In the genomic region with DNA sequence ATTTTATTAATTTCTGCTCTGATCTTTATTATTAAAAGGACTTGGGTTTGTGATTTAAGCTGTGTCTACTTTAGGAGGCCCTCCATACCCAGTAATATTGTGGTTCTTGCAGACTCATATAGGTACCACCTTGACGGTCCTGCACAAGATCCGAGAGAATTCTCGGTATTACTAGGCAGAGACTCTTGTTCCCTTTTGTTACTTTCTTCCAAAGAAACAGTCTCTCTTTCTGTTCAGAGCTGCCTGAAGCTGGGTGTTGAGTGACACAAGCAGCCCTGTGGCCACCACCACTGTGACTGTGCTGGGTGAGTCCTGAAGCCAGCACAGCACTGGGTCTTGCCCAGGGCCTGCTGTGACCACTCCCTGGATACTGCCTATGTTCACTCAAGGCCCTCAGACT, we compare ENCODE assay signal across 23 cellular contexts.
DNase-seq lines count a peak whose midpoint lies in the region; ATAC-seq and TF ChIP-seq lines count a peak whose summit lies in the region.
"Had no signal": no experiment of that assay in that cellular context is flagged by ENCODE, and none has a peak within 500 bp of the region (broad histone marks: within the 10 kb centered on the region; RNA-seq: fewer than 3 reads in every experiment).

No MANE protein-coding gene starts in this region.

- POLR2A ChIA-PET in activated CD4-positive, alpha-beta T cell treated with anti-CD3 and anti-CD28 coated beads for 36 hours (lab: Charles Lee) = no interaction called here

- no peak overlapping the region for H3K4me3 ChIP-seq in GM06990 (replicated peaks; ENCODE audit: low read depth, low read length)
- H3K4me3 ChIP-seq: GM23338, ovary, right atrium auricular region had no signal

- H3K36me3 Mint-ChIP-seq in activated CD4-positive, alpha-beta T cell treated with anti-CD3 and anti-CD28 coated beads for 36 hours (ENCODE audit: low read depth) = no peaks in the 10 kb centered on the region
- no peaks in the 10 kb centered on the region for H3K36me3 Mint-ChIP-seq in natural killer cell treated with Interleukin-12 subunit alpha and Interleukin-12 subunit beta and Interleukin-15 and Interleukin-18, amount 100 ng/mL, for 72 hours
- H3K36me3 Mint-ChIP-seq: naive thymus-derived CD8-positive, alpha-beta T cell had no signal

- H3K9me3 Mint-ChIP-seq in activated CD4-positive, alpha-beta T cell treated with anti-CD3 and anti-CD28 coated beads for 36 hours (ENCODE audit: low read depth) = peaks cover 4% of the 10 kb centered on the region
- peaks cover 22% of the 10 kb centered on the region for H3K9me3 Mint-ChIP-seq in natural killer cell treated with Interleukin-12 subunit alpha and Interleukin-12 subunit beta and Interleukin-15 and Interleukin-18, amount 100 ng/mL, for 72 hours

- no peaks in the 10 kb centered on the region for H3K27me3 Mint-ChIP-seq in activated CD4-positive, alpha-beta T cell treated with anti-CD3 and anti-CD28 coated beads for 36 hours
- H3K27me3 Mint-ChIP-seq in natural killer cell treated with Interleukin-12 subunit alpha and Interleukin-12 subunit beta and Interleukin-15 and Interleukin-18, amount 100 ng/mL, for 72 hours = no peaks in the 10 kb centered on the region
- H3K27me3 Mint-ChIP-seq: activated T-cell treated with anti-CD3 and anti-CD28 coated beads, Interleukin-2, amount 50 U/mL, for 24 hours; B cell; naive thymus-derived CD8-positive, alpha-beta T cell had no signal

- DNase-seq in GM06990 (ENCODE audit: extremely low read depth, insufficient read length) (peak; percentile 45), NCI-H187 treated with DMSO at 0.1 percent for 48 hours (lab: John Stamatoyannopoulos, UW) (no peak)
- no peak for DNase-seq in activated CD4-positive, CD25-positive, alpha-beta regulatory T cell treated with anti-CD3 and anti-CD28 coated beads, Interleukin-2, amount 50 U/mL, for 72 hours
- no peak for DNase-seq in activated CD4-positive, alpha-beta T cell treated with anti-CD3 and anti-CD28 coated beads for 36 hours
- no peak for DNase-seq in natural killer cell treated with Interleukin-12 subunit alpha and Interleukin-12 subunit beta and Interleukin-15 and Interleukin-18, amount 100 ng/mL, for 72 hours (ENCODE audit: low spot score)
- DNase-seq: activated CD8-positive, alpha-beta T cell treated with anti-CD3 and anti-CD28 coated beads, Interleukin-2, amount 10 ng/mL, durations not matched to agents 7 days and 5 days; activated naive CD4-positive, alpha-beta T cell treated with anti-CD3 and anti-CD28 coated beads for 36 hours; activated T-cell treated with anti-CD3 and anti-CD28 coated beads, Interleukin-2, amount 50 U/mL, for 24 hours; amygdala; Calu3; cortex of kidney; naive thymus-derived CD8-positive, alpha-beta T cell; NCI-H1092 treated with DMSO at 0.1 percent for 48 hours; NCI-H524 treated with DMSO at 0.1 percent for 48 hours; ovary; stimulated activated CD4-positive, alpha-beta T cell treated with anti-CD3 and anti-CD28 coated beads, Interleukin-12 subunit alpha, Interleukin-12 subunit beta, amount 100 ng/mL, for 4 hours; T1000 had no signal

- no peaks in the 10 kb centered on the region for H3K4me1 Mint-ChIP-seq in activated CD4-positive, alpha-beta T cell treated with anti-CD3 and anti-CD28 coated beads for 36 hours
- no peaks in the 10 kb centered on the region for H3K4me1 Mint-ChIP-seq in natural killer cell treated with Interleukin-12 subunit alpha and Interleukin-12 subunit beta and Interleukin-15 and Interleukin-18, amount 100 ng/mL, for 72 hours (ENCODE audit: low read depth in 2 of 2)
- H3K4me1 Mint-ChIP-seq: B cell; naive thymus-derived CD8-positive, alpha-beta T cell had no signal

- H3K27ac Mint-ChIP-seq in activated CD4-positive, alpha-beta T cell treated with anti-CD3 and anti-CD28 coated beads for 36 hours = no peak overlapping the region
- no peak overlapping the region for H3K27ac Mint-ChIP-seq in natural killer cell treated with Interleukin-12 subunit alpha and Interleukin-12 subunit beta and Interleukin-15 and Interleukin-18, amount 100 ng/mL, for 72 hours
- H3K27ac Mint-ChIP-seq: activated CD8-positive, alpha-beta T cell treated with anti-CD3 and anti-CD28 coated beads, Interleukin-2, amount 10 ng/mL, durations not matched to agents 7 days and 5 days; activated naive CD4-positive, alpha-beta T cell treated with anti-CD3 and anti-CD28 coated beads for 36 hours; activated T-cell treated with anti-CD3 and anti-CD28 coated beads, Interleukin-2, amount 50 U/mL, for 24 hours; B cell; GM23338; naive thymus-derived CD8-positive, alpha-beta T cell had no signal

- no peaks in the 10 kb centered on the region for H3K36me3 ChIP-seq in GM06990 (ENCODE audit: control insufficient read depth, insufficient read depth, low read length)
- H3K36me3 ChIP-seq: ovary, right atrium auricular region had no signal

- CTCF ChIA-PET in activated CD4-positive, alpha-beta T cell treated with anti-CD3 and anti-CD28 coated beads for 36 hours (lab: Charles Lee) = no interaction called here

- no peaks in the 10 kb centered on the region for H3K27me3 ChIP-seq in GM06990 (replicated peaks; ENCODE audit: control insufficient read depth, insufficient read depth, low read length)
- H3K27me3 ChIP-seq: ovary, right atrium auricular region had no signal

- ATAC-seq in GM19035 (IDR thresholded peaks at IDR 0.05; ENCODE audit: unreplicated experiment) (peak; percentile 90), HG02642 (IDR thresholded peaks at IDR 0.05; ENCODE audit: poor library complexity, unreplicated experiment) (peak; percentile 72), HG03159 (IDR thresholded peaks at IDR 0.05; ENCODE audit: unreplicated experiment) (peak; percentile 85)
- ATAC-seq in activated CD4-positive, alpha-beta T cell treated with anti-CD3 and anti-CD28 coated beads for 36 hours = no peak
- ATAC-seq in natural killer cell treated with Interleukin-12 subunit alpha and Interleukin-12 subunit beta and Interleukin-15 and Interleukin-18, amount 100 ng/mL, for 72 hours = no peak
- ATAC-seq: activated CD8-positive, alpha-beta T cell treated with anti-CD3 and anti-CD28 coated beads, Interleukin-2, amount 10 ng/mL, durations not matched to agents 7 days and 5 days; GM23338; naive thymus-derived CD8-positive, alpha-beta T cell had no signal

- H3K4me3 Mint-ChIP-seq in activated CD4-positive, alpha-beta T cell treated with anti-CD3 and anti-CD28 coated beads for 36 hours = no peak overlapping the region
- H3K4me3 Mint-ChIP-seq in natural killer cell treated with Interleukin-12 subunit alpha and Interleukin-12 subunit beta and Interleukin-15 and Interleukin-18, amount 100 ng/mL, for 72 hours = no peak overlapping the region
- H3K4me3 Mint-ChIP-seq: activated CD8-positive, alpha-beta T cell treated with anti-CD3 and anti-CD28 coated beads, Interleukin-2, amount 10 ng/mL, durations not matched to agents 7 days and 5 days; activated naive CD4-positive, alpha-beta T cell treated with anti-CD3 and anti-CD28 coated beads for 36 hours; activated T-cell treated with anti-CD3 and anti-CD28 coated beads, Interleukin-2, amount 50 U/mL, for 24 hours; B cell; GM23338; naive thymus-derived CD8-positive, alpha-beta T cell had no signal

- TF ChIP-seq CTCF in GM06990 (IDR thresholded peaks at IDR 0.05; ENCODE audit: insufficient read depth, low read length, poor library complexity, severe bottlenecking) = no peak

- intact Hi-C loops in activated CD4-positive, alpha-beta T cell treated with anti-CD3 and anti-CD28 coated beads for 36 hours (cut with DNase I, micrococcal nuclease) = no loop called here

Comparison
In these comparisons a context has a peak if more than half of its experiments do, and no peak if none do; other contexts are left out.
1. ATAC-seq: peak in GM19035 (single experiment), HG02642 (single experiment) and HG03159 (single experiment); none in activated CD4-positive, alpha-beta T cell treated with anti-CD3 and anti-CD28 coated beads for 36 hours (single experiment) and natural killer cell treated with Interleukin-12 subunit alpha and Interleukin-12 subunit beta and Interleukin-15 and Interleukin-18, amount 100 ng/mL, for 72 hours (0 of 2).